In the genomic region with DNA sequence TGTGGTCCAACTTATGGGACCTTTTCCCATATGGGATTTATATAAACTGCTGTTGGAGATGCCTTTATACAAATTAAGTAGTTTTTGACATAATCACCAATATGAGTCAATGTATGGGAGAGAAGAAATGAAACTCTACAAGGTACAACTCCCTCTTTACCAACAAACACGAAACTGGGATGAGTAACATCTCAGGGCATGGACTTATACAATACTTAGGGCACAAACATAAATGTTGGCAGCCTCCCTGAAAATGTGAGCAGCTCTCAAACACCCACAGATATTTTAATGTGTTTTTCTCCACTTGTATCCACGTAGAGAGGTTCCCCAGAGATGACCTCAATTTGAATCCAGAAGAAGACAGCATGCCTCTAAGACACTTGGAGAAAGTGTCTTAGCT, we compare ENCODE assay signal across 24 cellular contexts.
"Had no signal": no experiment of that assay in that cellular context is flagged by ENCODE, and none has a peak within 500 bp of the region (broad histone marks: within the 10 kb centered on the region; RNA-seq: fewer than 3 reads in every experiment).

No MANE protein-coding gene starts in this region.

- H3K9me3 ChIP-seq: ascending aorta, MG63 had no signal

- H3K27ac ChIP-seq: ascending aorta, RWPE1 had no signal

- DNase-seq: activated CD4-positive, alpha-beta T cell treated with anti-CD3 and anti-CD28 coated beads for 48 hours; activated CD4-positive, alpha-beta T cell treated with anti-CD3 and anti-CD28 coated beads, Interleukin-2, amount 50 U/mL, for 48 hours; activated CD4-positive, CD25-positive, alpha-beta regulatory T cell treated with anti-CD3 and anti-CD28 coated beads, Interleukin-2, amount 50 U/mL, for 72 hours; activated effector memory CD4-positive, alpha-beta T cell treated with anti-CD3 and anti-CD28 coated beads, Interleukin-2, amount 50 U/mL, for 16 hours; activated naive CD4-positive, alpha-beta T cell treated with Interleukin-2 at 50 U/mL for 16 hours; activated naive CD8-positive, alpha-beta T cell treated with anti-CD3 and anti-CD28 coated beads, Interleukin-2, amount 50 U/mL, for 24 hours; activated T-cell treated with anti-CD3 and anti-CD28 coated beads, Interleukin-2, amount 50 U/mL, for 4 hours; amniotic stem cell; cerebellar nuclear complex; MG63; MV-4-11; NCI-H1092 treated with DMSO at 0.1 percent for 48 hours; NCI-H1436 treated with DMSO at 0.1 percent for 48 hours; NCI-H187; NCI-H2081; NCI-H510A treated with DMSO at 0.1 percent for 48 hours; NCI-H69; NK-92 treated with Interleukin-12 subunit alpha and Interleukin-12 subunit beta, amount 100 ng/mL, for 24 hours; OCI-M1; SHP77 had no signal

- ATAC-seq: activated naive CD4-positive, alpha-beta T cell treated with anti-CD3 and anti-CD28 coated beads, Interleukin-2, amount 50 U/mL, for 72 hours; activated naive CD8-positive, alpha-beta T cell treated with anti-CD3 and anti-CD28 coated beads, Interleukin-2, amount 50 U/mL, for 24 hours; activated T-cell treated with anti-CD3 and anti-CD28 coated beads, Interleukin-2, amount 50 U/mL, for 4 hours; Panc1 had no signal

- H3K27me3 ChIP-seq: ascending aorta, MG63 had no signal

- H3K36me3 ChIP-seq: ascending aorta, MG63 had no signal

- H3K4me3 ChIP-seq: ascending aorta, MG63 had no signal

- H3K4me1 ChIP-seq: ascending aorta had no signal
